12 cellular contexts compared by ENCODE assay signal in genomic region chr2:207749873-207750272, GRCh38. TPM values are rescaled to one million over a fixed set of nuclear protein-coding genes. Genes with fewer than 3 reads are reported as not detected.
A peak's percentile ranks its signal among the peaks of the same experiment; 100 is the strongest.
DNase-seq lines count a peak whose midpoint lies in the region; ATAC-seq, FAIRE-seq and TF ChIP-seq lines count a peak whose summit lies in the region.
"Had no signal": no experiment of that assay in that cellular context is flagged by ENCODE, and none has a peak within 500 bp of the region (broad histone marks: within the 10 kb centered on the region; RNA-seq: fewer than 3 reads in every experiment).

No MANE protein-coding gene starts in this region.

- H3K9me3 Mint-ChIP-seq in brain, result no peaks in the 10 kb centered on the region
- H3K9me3 Mint-ChIP-seq: CD4-positive, CD25-positive, alpha-beta regulatory T cell had no signal

- H3K27ac ChIP-seq in A549 (peak overlapping the region in 1 of 2 experiments; percentile 57; a peak in 3 of 6 replicates), HEK293 (ENCODE audit: extremely low read depth, low read depth, low read length) (no peak overlapping the region)

- no peak overlapping the region for H3K4me3 ChIP-seq in A549
- H3K4me3 ChIP-seq in HEK293 (ENCODE audit: low read depth, low read length), result no peak overlapping the region
- no peak overlapping the region for H3K4me3 ChIP-seq in foreskin fibroblast (ENCODE audit: low read depth in 1 of 2, low read length in 2 of 2)

- H3K9me3 ChIP-seq in A549 (no peaks in the 10 kb centered on the region), HEK293 (ENCODE audit: control insufficient read depth, insufficient read depth, low read depth, low read length) (no peaks in the 10 kb centered on the region)

- no peak for FAIRE-seq in A549 (lab: Jason Lieb, UNC)
- FAIRE-seq: H1 had no signal

- TF ChIP-seq EP300 in A549 (IDR thresholded peaks at IDR 0.05), result no peak

- H3K4me2 ChIP-seq in A549, result peak overlapping the region; percentile 37

- no peak for TF ChIP-seq POLR2A in A549 (IDR thresholded peaks at IDR 0.05; ENCODE audit: low read length)

- H3K36me3 ChIP-seq in HEK293 (ENCODE audit: control insufficient read depth in 2 of 2, insufficient read depth in 1 of 2, low read length in 2 of 2), result peaks cover 7 to 43% of the 10 kb centered on the region in 2 experiments; a peak in 2 of 3 replicates

- DNase-seq in A549 (ENCODE audit: low read depth in 1 of 2, low spot score in 1 of 2) (no peak), left lobe of liver (ENCODE audit: low spot score) (no peak), NCI-H526 treated with DMSO at 0.1 percent for 48 hours (lab: John Stamatoyannopoulos, UW) (no peak), foreskin fibroblast (no peak)
- DNase-seq: Calu3; CD4-positive, CD25-positive, alpha-beta regulatory T cell; SIG-M5 had no signal

- H3K36me3 Mint-ChIP-seq in brain, result peaks cover 18% of the 10 kb centered on the region

- 56% methylated on average over 2 of the region's 2 CpGs for WGBS in A549 (ENCODE audit: missing lambda C conversion rate)

- ATAC-seq in A549 (no peak), left lobe of liver (peak; percentile 14), GM21717 (IDR thresholded peaks at IDR 0.05; ENCODE audit: unreplicated experiment) (no peak), HG03097 (IDR thresholded peaks at IDR 0.05; ENCODE audit: low FRiP score, unreplicated experiment) (no peak)

- H3K27ac Mint-ChIP-seq in brain, result peak overlapping the region in 3 of 5 experiments; percentile 12 to 70 (median 13)
- H3K27ac Mint-ChIP-seq: CD4-positive, CD25-positive, alpha-beta regulatory T cell had no signal

- CTCF ChIA-PET in A549 (lab: Yijun Ruan, JAX) (interaction anchor here (0.6 to 11.4 kb wide), 8 partner anchors 10 to 324 kb away, joined by 3 to 202 read pairs (median 66); partner anchors contain the start of genes FZD5 and METTL21A), HEK293 (lab: Yijun Ruan, JAX) (interaction anchor here (0.6 to 8.8 kb wide), 8 partner anchors 86 to 322 kb away, joined by 3 to 119 read pairs (median 8); no protein-coding TSS in a partner anchor)

- H3K27me3 Mint-ChIP-seq in brain, result no peaks in the 10 kb centered on the region
- H3K27me3 Mint-ChIP-seq: CD4-positive, CD25-positive, alpha-beta regulatory T cell had no signal

- POLR2A ChIA-PET in A549 (lab: Yijun Ruan, JAX) (no interaction called here), HEK293 (lab: Yijun Ruan, JAX) (interaction anchor here (1.1 to 1.4 kb wide), 2 partner anchors 11 to 81 kb away, joined by 3 to 5 read pairs; no protein-coding TSS in a partner anchor)

- H3K4me3 Mint-ChIP-seq in brain, result no peak overlapping the region
- H3K4me3 Mint-ChIP-seq: CD4-positive, CD25-positive, alpha-beta regulatory T cell had no signal

- H3K4me1 Mint-ChIP-seq in brain, result peaks cover 22% of the 10 kb centered on the region
- H3K4me1 Mint-ChIP-seq: CD4-positive, CD25-positive, alpha-beta regulatory T cell had no signal

- no peak for TF ChIP-seq RAD21 in A549 (conservative IDR thresholded peaks at IDR 0.05 in 1 of 2, IDR thresholded peaks at IDR 0.05 in 1 of 2)

- H3K4me1 ChIP-seq in A549, result peaks cover 54% of the 10 kb centered on the region
- 0 out of 2 replicates have a peak, but pooled peaks cover 3% of the 10 kb centered on the region for H3K4me1 ChIP-seq in HEK293 (ENCODE audit: control insufficient read depth, insufficient read depth, low read length)

- TF ChIP-seq CTCF in A549 (IDR thresholded peaks at IDR 0.05) (no peak), HEK293 (tag by site-specific recombination; IDR thresholded peaks at IDR 0.05) (no peak), brain (conservative IDR thresholded peaks at IDR 0.05) (no peak), foreskin fibroblast (IDR thresholded peaks at IDR 0.05; ENCODE audit: low read depth, low read length) (no peak)

TF ChIP-seq in A549, 52 proteins besides CTCF, POLR2A, EP300 and RAD21 (continues in another document):
- TF ChIP-seq HEYL (CRISPR knock-in tag; IDR thresholded peaks at IDR 0.05) (no peak), BHLHE40 (IDR thresholded peaks at IDR 0.05; ENCODE audit: low read depth, low read length) (no peak), JUN (IDR thresholded peaks at IDR 0.05) (no peak), CBX2 (IDR thresholded peaks at IDR 0.05; ENCODE audit: borderline replicate concordance, low read depth) (no peak), HOXA7 (CRISPR knock-in tag; IDR thresholded peaks at IDR 0.05) (no peak), USF2 (IDR thresholded peaks at IDR 0.05) (no peak), TP53 (CRISPR knock-in tag; IDR thresholded peaks at IDR 0.05) (no peak), HOXB5 (CRISPR knock-in tag; IDR thresholded peaks at IDR 0.05) (no peak), E2F6 (IDR thresholded peaks at IDR 0.05; ENCODE audit: borderline replicate concordance, low read depth) (no peak), RFX5 (IDR thresholded peaks at IDR 0.05) (no peak)

TF ChIP-seq in HEK293, 187 proteins besides CTCF, POLR2A, EP300 and RAD21:
- TF ChIP-seq PRDM6 (tag by site-specific recombination; IDR thresholded peaks at IDR 0.05) (peak; percentile 65), ZNF324 (tag by site-specific recombination; IDR thresholded peaks at IDR 0.05) (no peak)
TF ChIP-seq in HEK293: peak in this region for 1.

RNA-seq across cellular contexts. Expression of gene FZD5, which starts 19.8 kb away (rescaled TPM):
- polyA plus RNA-seq in A549 (2011; rRNA removed) (6.7 and 7.5 TPM in 2 replicates), A549 (2017; fragmentation: RNase III; extraction: RNeasy Plus Mini Kit Qiagen cat#74134 plus additional on column Dnase treatment) (3.9 to 4.9 TPM (median 4.9 TPM) in 3 replicates), brain (ENCODE audit: insufficient read depth, low read depth, low replicate concordance) (2.0 TPM)
- 2.5 and 4.2 TPM in 2 replicates for polyA plus RNA-seq in A549 (2012; cell fraction: cytosol; rRNA removed)
- 3.3 and 4.4 TPM in 2 replicates for polyA plus RNA-seq in A549 (2012; cell fraction: nucleus; rRNA removed)
- 8.3 and 8.9 TPM in 2 replicates for polyA minus RNA-seq in A549 (2011; rRNA and poly(A)+ RNA removed)
- 32.9 TPM for total RNA-seq in left lobe of liver

RNA-seq across cellular contexts. Expression of gene CCNYL1, which starts 38.4 kb away (rescaled TPM):
- polyA plus RNA-seq in A549 (2011; rRNA removed), result 31.6 and 38.7 TPM in 2 replicates
- polyA plus RNA-seq in A549 (2012; cell fraction: cytosol; rRNA removed), result 13.0 and 14.8 TPM in 2 replicates
- polyA plus RNA-seq in A549 (2012; cell fraction: nucleus; rRNA removed), result 9.4 and 12.8 TPM in 2 replicates
- 16.9 to 20.8 TPM (median 17.7 TPM) in 3 replicates for polyA plus RNA-seq in A549 (2017; fragmentation: RNase III; extraction: RNeasy Plus Mini Kit Qiagen cat#74134 plus additional on column Dnase treatment)
- 9.6 and 11.0 TPM in 2 replicates for polyA minus RNA-seq in A549 (2011; rRNA and poly(A)+ RNA removed)
- 2.6 TPM for polyA plus RNA-seq in brain (ENCODE audit: insufficient read depth, low read depth, low replicate concordance)
- 9.2 TPM for total RNA-seq in left lobe of liver
